27 cellular contexts compared by ENCODE assay signal in the genomic region with DNA sequence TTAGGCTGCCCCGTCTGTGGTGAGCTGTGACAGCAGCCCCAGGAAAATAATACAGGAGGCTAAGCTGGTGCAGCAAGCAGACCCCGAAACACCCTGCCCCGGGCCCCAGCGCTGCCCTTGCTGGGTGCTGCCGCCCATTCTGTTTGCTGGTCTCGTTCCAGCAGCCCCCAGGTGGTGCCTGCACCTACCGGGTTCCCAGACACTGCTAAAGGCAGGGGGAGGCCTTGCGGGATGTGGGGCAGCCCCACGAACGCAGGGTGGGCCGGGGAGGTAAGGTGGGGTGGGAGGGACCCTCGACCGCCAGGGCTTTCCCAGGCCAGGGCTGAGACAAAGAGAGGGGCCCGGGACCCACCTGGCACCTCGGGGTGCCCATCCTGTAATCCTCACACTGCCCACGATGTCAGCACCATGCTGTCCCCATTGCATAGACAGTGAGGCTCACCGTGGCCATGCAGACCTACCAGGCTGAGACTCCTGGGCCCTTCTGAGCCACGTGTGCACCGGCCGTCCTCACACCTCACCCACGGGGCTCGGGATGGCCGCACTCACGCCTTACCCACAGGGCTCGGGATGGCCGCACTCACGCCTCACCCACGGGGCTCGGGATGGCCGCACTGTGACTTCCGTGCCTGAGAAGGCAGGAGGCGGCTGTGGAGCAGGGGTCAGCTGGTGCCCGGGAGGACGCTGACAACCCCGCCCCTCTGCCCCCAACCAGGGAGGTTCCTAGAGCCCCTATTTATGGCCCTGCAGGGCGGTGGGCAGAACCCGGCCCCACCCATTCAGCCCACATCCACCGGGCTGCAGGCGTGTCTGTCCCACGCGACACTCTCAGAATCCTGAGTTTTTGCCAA. TPM values are rescaled to one million over a fixed set of nuclear protein-coding genes. Genes with fewer than 3 reads are reported as not detected.
"Had no signal": no experiment of that assay in that cellular context is flagged by ENCODE, and none has a peak within 500 bp of the region (broad histone marks: within the 10 kb centered on the region; RNA-seq: fewer than 3 reads in every experiment).

No MANE protein-coding gene starts in this region.

- H3K4me1 ChIP-seq: esophagus squamous epithelium, gastrocnemius medialis, right lobe of liver, upper lobe of left lung had no signal

- DNase-seq: activated B cell treated with CpG ODN at 0.5 μM for 24 hours; activated CD4-positive, alpha-beta T cell treated with anti-CD3 and anti-CD28 coated beads for 36 hours; activated CD4-positive, alpha-beta T cell treated with anti-CD3 and anti-CD28 coated beads, Interleukin-2, amount 50 U/mL, for 4 hours; activated CD8-positive, alpha-beta memory T cell treated with anti-CD3 and anti-CD28 coated beads for 24 hours; activated CD8-positive, alpha-beta memory T cell treated with anti-CD3 and anti-CD28 coated beads, Interleukin-2, amount 50 U/mL, for 4 hours; activated naive CD8-positive, alpha-beta T cell treated with anti-CD3 and anti-CD28 coated beads for 36 hours; activated T-cell treated with anti-CD3 and anti-CD28 coated beads, Interleukin-2, amount 50 U/mL, for 24 hours; cerebellar nuclear complex; cortex of kidney; endodermal cell; esophagus squamous epithelium; gastrocnemius medialis; hypothalamus; left colon; mammary epithelial cell; natural killer cell; stimulated activated naive CD4-positive, alpha-beta T cell had no signal

- H3K4me3 ChIP-seq: esophagus squamous epithelium, gastrocnemius medialis, ovary, right lobe of liver, skin epidermis, thoracic aorta, upper lobe of left lung had no signal

- H3K4me3 Mint-ChIP-seq: activated B cell treated with CpG ODN at 0.5 μM for 24 hours; activated CD4-positive, alpha-beta T cell treated with anti-CD3 and anti-CD28 coated beads for 36 hours; activated naive CD8-positive, alpha-beta T cell treated with anti-CD3 and anti-CD28 coated beads for 36 hours; activated T-cell treated with anti-CD3 and anti-CD28 coated beads, Interleukin-2, amount 50 U/mL, for 24 hours; activated T-helper 17 cell treated with anti-CD3 and anti-CD28 coated beads, Interleukin-2, amount 50 U/mL, for 72 hours; endodermal cell; mesothelial cell of epicardium; natural killer cell had no signal

- H3K4me1 Mint-ChIP-seq: activated B cell treated with CpG ODN at 0.5 μM for 24 hours; activated CD4-positive, alpha-beta T cell treated with anti-CD3 and anti-CD28 coated beads for 36 hours; activated naive CD8-positive, alpha-beta T cell treated with anti-CD3 and anti-CD28 coated beads for 36 hours; activated T-helper 17 cell treated with anti-CD3 and anti-CD28 coated beads, Interleukin-2, amount 50 U/mL, for 72 hours; endodermal cell; mesothelial cell of epicardium; natural killer cell had no signal

- H3K27me3 Mint-ChIP-seq: activated B cell treated with CpG ODN at 0.5 μM for 24 hours; activated naive CD8-positive, alpha-beta T cell treated with anti-CD3 and anti-CD28 coated beads for 36 hours had no signal

- H3K36me3 Mint-ChIP-seq: activated naive CD8-positive, alpha-beta T cell treated with anti-CD3 and anti-CD28 coated beads for 36 hours; mesothelial cell of epicardium; natural killer cell had no signal

- H3K27ac Mint-ChIP-seq: activated B cell treated with CpG ODN at 0.5 μM for 24 hours; activated CD4-positive, alpha-beta T cell treated with anti-CD3 and anti-CD28 coated beads for 36 hours; activated naive CD8-positive, alpha-beta T cell treated with anti-CD3 and anti-CD28 coated beads for 36 hours; activated T-cell treated with anti-CD3 and anti-CD28 coated beads, Interleukin-2, amount 50 U/mL, for 24 hours; activated T-helper 17 cell treated with anti-CD3 and anti-CD28 coated beads, Interleukin-2, amount 50 U/mL, for 72 hours; endodermal cell; mesothelial cell of epicardium; natural killer cell had no signal

- H3K9me3 ChIP-seq: gastrocnemius medialis, neutrophil, right lobe of liver had no signal

- H3K27me3 ChIP-seq: neutrophil, ovary, right lobe of liver, upper lobe of left lung had no signal

- H3K27ac ChIP-seq: esophagus squamous epithelium, gastrocnemius medialis, neutrophil, ovary, right lobe of liver, skin epidermis, thoracic aorta, upper lobe of left lung had no signal

- H3K36me3 ChIP-seq: esophagus squamous epithelium, gastrocnemius medialis, neutrophil, ovary, right lobe of liver, thoracic aorta, upper lobe of left lung had no signal

- ATAC-seq: activated CD4-positive, alpha-beta T cell treated with anti-CD3 and anti-CD28 coated beads for 36 hours; activated T-helper 17 cell treated with anti-CD3 and anti-CD28 coated beads, Interleukin-2, amount 50 U/mL, for 72 hours; gastrocnemius medialis; left colon had no signal

- H3K9me3 Mint-ChIP-seq: natural killer cell had no signal

RNA-seq across cellular contexts. Expression of a gene that starts 20.9 kb away (rescaled TPM):
- total RNA-seq: activated B cell treated with CpG ODN at 0.5 μM for 24 hours; activated naive CD8-positive, alpha-beta T cell treated with anti-CD3 and anti-CD28 coated beads for 36 hours; bronchial epithelial cell; esophagus squamous epithelium; gastrocnemius medialis; mammary epithelial cell; natural killer cell; right lobe of liver; T-helper 1 cell treated with Interleukin-12 subunit alpha and Interleukin-12 subunit beta and Interleukin-4 antibody, amounts not matched to agents 30 ng/mL and 1 ng/mL, for 36 hours had no signal
- polyA plus RNA-seq: mammary epithelial cell had no signal
